Comparison of ENCODE assay signal across 15 cellular contexts in the genomic region with DNA sequence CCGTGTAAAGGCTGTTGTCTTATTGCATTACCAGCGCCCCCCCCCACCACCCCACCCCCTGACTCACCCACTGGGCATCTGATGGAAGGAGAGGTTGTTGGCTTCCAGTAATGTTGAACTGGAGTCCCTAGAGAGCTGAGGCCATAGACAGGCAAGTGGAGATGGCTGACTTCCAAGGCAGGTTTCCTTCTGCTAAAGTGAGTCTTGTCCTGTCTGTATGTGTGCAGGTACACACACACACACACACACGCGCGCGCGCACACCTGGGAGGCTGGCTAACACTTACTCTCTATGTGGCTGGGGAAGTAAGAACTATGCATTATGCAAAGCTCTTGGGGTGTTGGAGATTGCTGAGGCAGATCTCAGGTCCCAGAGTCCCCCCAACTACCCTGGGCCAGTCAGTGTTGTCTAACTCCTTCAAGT. TPM values are rescaled to one million over a fixed set of nuclear protein-coding genes. Genes with fewer than 3 reads are reported as not detected.
DNase-seq lines count a peak whose midpoint lies in the region; ATAC-seq and TF ChIP-seq lines count a peak whose summit lies in the region.
"Had no signal": no experiment of that assay in that cellular context is flagged by ENCODE, and none has a peak within 500 bp of the region (broad histone marks: within the 10 kb centered on the region; RNA-seq: fewer than 3 reads in every experiment).

No MANE protein-coding gene starts in this region.

- H3K36me3 Mint-ChIP-seq in HFFc6 (ENCODE audit: low read depth) = no peaks in the 10 kb centered on the region
- H3K36me3 Mint-ChIP-seq in activated CD8-positive, alpha-beta T cell treated with anti-CD3 and anti-CD28 coated beads, Interleukin-2, amount 10 ng/mL, durations not matched to agents 7 days and 5 days (ENCODE audit: low read depth) = no peaks in the 10 kb centered on the region
- H3K36me3 Mint-ChIP-seq: CD8-positive, alpha-beta memory T cell had no signal

- H3K36me3 ChIP-seq in adipocyte (ENCODE audit: control insufficient read depth, insufficient read depth, low read length, severe bottlenecking) = no peaks in the 10 kb centered on the region
- H3K36me3 ChIP-seq: adrenal gland had no signal

- POLR2A ChIA-PET in activated CD8-positive, alpha-beta T cell treated with anti-CD3 and anti-CD28 coated beads, Interleukin-2, amount 10 ng/mL, durations not matched to agents 7 days and 5 days (lab: Charles Lee) = no interaction called here

- DNase-seq in D341Med (ENCODE audit: low spot score) = peak; percentile 4
- DNase-seq in HFFc6 = no peak
- DNase-seq in adipocyte (ENCODE audit: low read depth) = peak; percentile 11
- peak; percentile 9 for DNase-seq in mucosa of gallbladder (ENCODE audit: low spot score)
- DNase-seq in dedifferentiated amniotic fluid mesenchymal stem cell (ENCODE audit: extremely low spot score) = no peak
- no peak for DNase-seq in activated CD8-positive, alpha-beta T cell treated with anti-CD3 and anti-CD28 coated beads, Interleukin-2, amount 10 ng/mL, durations not matched to agents 7 days and 5 days
- DNase-seq: CD8-positive, alpha-beta memory T cell; effector CD4-positive, alpha-beta T cell; H9; NCI-H1930; T-helper 9 cell had no signal

- H3K9me3 Mint-ChIP-seq in HFFc6 = no peaks in the 10 kb centered on the region
- H3K9me3 Mint-ChIP-seq in activated CD8-positive, alpha-beta T cell treated with anti-CD3 and anti-CD28 coated beads, Interleukin-2, amount 10 ng/mL, durations not matched to agents 7 days and 5 days (ENCODE audit: insufficient read depth) = no peaks in the 10 kb centered on the region
- H3K9me3 Mint-ChIP-seq: H9 had no signal

- no peak for ATAC-seq in HG03378 (IDR thresholded peaks at IDR 0.05; ENCODE audit: unreplicated experiment)
- ATAC-seq in HG03045 (IDR thresholded peaks at IDR 0.05; ENCODE audit: unreplicated experiment) = no peak
- ATAC-seq in activated CD8-positive, alpha-beta T cell treated with anti-CD3 and anti-CD28 coated beads, Interleukin-2, amount 10 ng/mL, durations not matched to agents 7 days and 5 days = no peak

- peaks cover 22% of the 10 kb centered on the region for H3K4me1 Mint-ChIP-seq in HFFc6 (ENCODE audit: low read depth)
- no peaks in the 10 kb centered on the region for H3K4me1 Mint-ChIP-seq in activated CD8-positive, alpha-beta T cell treated with anti-CD3 and anti-CD28 coated beads, Interleukin-2, amount 10 ng/mL, durations not matched to agents 7 days and 5 days (ENCODE audit: low read depth)

- no peak overlapping the region for H3K9ac ChIP-seq in adipocyte (ENCODE audit: low read length)

- CTCF ChIA-PET in activated CD8-positive, alpha-beta T cell treated with anti-CD3 and anti-CD28 coated beads, Interleukin-2, amount 10 ng/mL, durations not matched to agents 7 days and 5 days (lab: Charles Lee) = no interaction called here

- no peak overlapping the region for H3K4me3 ChIP-seq in adipocyte (ENCODE audit: low read length)

- H3K27me3 ChIP-seq in adipocyte (replicated peaks; ENCODE audit: control insufficient read depth, insufficient read depth, low read length) = no peaks in the 10 kb centered on the region
- H3K27me3 ChIP-seq: adrenal gland had no signal

- H3K4me3 Mint-ChIP-seq in HFFc6 = peak overlapping the region; percentile 23; the same call in 1 of the 2 replicates
- H3K4me3 Mint-ChIP-seq in activated CD8-positive, alpha-beta T cell treated with anti-CD3 and anti-CD28 coated beads, Interleukin-2, amount 10 ng/mL, durations not matched to agents 7 days and 5 days = no peak overlapping the region
- H3K4me3 Mint-ChIP-seq: CD8-positive, alpha-beta memory T cell had no signal

- TF ChIP-seq CTCF in HFFc6 (IDR thresholded peaks at IDR 0.05) = no peak

- H3K9me3 ChIP-seq in adipocyte (ENCODE audit: control insufficient read depth, low read length) = no peaks in the 10 kb centered on the region
- H3K9me3 ChIP-seq: adrenal gland had no signal

- peak overlapping the region; percentile 44; the same call in 1 of the 2 replicates for H3K27ac Mint-ChIP-seq in HFFc6
- no peak overlapping the region for H3K27ac Mint-ChIP-seq in activated CD8-positive, alpha-beta T cell treated with anti-CD3 and anti-CD28 coated beads, Interleukin-2, amount 10 ng/mL, durations not matched to agents 7 days and 5 days
- H3K27ac Mint-ChIP-seq: CD8-positive, alpha-beta memory T cell; H9 had no signal

- peaks cover 14% of the 10 kb centered on the region for H3K4me1 ChIP-seq in adipocyte (ENCODE audit: control insufficient read depth, insufficient read depth, low read length)

- H3K27me3 Mint-ChIP-seq in HFFc6 (ENCODE audit: insufficient read depth) = peaks cover 5% of the 10 kb centered on the region
- H3K27me3 Mint-ChIP-seq in activated CD8-positive, alpha-beta T cell treated with anti-CD3 and anti-CD28 coated beads, Interleukin-2, amount 10 ng/mL, durations not matched to agents 7 days and 5 days (ENCODE audit: low read depth) = peaks cover 25% of the 10 kb centered on the region

RNA-seq across cellular contexts. Expression of a gene that starts 1.6 kb away (rescaled TPM):
- under 1 TPM in 2 of 6 experiments, not detected in 4; 0.11 to 0.16 TPM for total RNA-seq in HFFc6 (2021; fragmentation: NEBNext Ultra II Directional; extraction: Animal tissue kit (Norgen Biotek cat#: 25700))
- total RNA-seq in mucosa of gallbladder = 1.6 TPM
- not detected for total RNA-seq in activated CD8-positive, alpha-beta T cell treated with anti-CD3 and anti-CD28 coated beads, Interleukin-2, amount 10 ng/mL, durations not matched to agents 7 days and 5 days
- total RNA-seq: CD8-positive, alpha-beta memory T cell; H9; pulmonary artery endothelial cell had no signal

Comparison
In these comparisons a context has a peak if more than half of its experiments do, and no peak if none do; other contexts are left out.
1. DNase-seq: peak in D341Med (single experiment), adipocyte (single experiment) and mucosa of gallbladder (single experiment); none in HFFc6 (single experiment), dedifferentiated amniotic fluid mesenchymal stem cell (single experiment) and activated CD8-positive, alpha-beta T cell treated with anti-CD3 and anti-CD28 coated beads, Interleukin-2, amount 10 ng/mL, durations not matched to agents 7 days and 5 days (single experiment).